In genomic region chr3:8655387-8655835, GRCh38 we compare ENCODE assay signal across 1 cellular context.
TF ChIP-seq lines count a peak whose summit lies in the region.

No MANE protein-coding gene starts in this region.

TF ChIP-seq in HepG2, 621 proteins besides CTCF, POLR2A, EP300 and RAD21 (continued from another document and continues in another):
- TF ChIP-seq KAT7 (CRISPR knock-in tag; IDR thresholded peaks at IDR 0.05; ENCODE audit: borderline replicate concordance) (no peak), GFI1 (CRISPR knock-in tag; IDR thresholded peaks at IDR 0.05; ENCODE audit: borderline replicate concordance) (peak; percentile 56), JUN (CRISPR knock-in tag; IDR thresholded peaks at IDR 0.05) (no peak), EZH2 (conservative IDR thresholded peaks at IDR 0.05; ENCODE audit: low read depth, low read length) (no peak), ZNF737 (CRISPR knock-in tag; IDR thresholded peaks at IDR 0.05; ENCODE audit: borderline replicate concordance) (no peak), SSRP1 (CRISPR knock-in tag; IDR thresholded peaks at IDR 0.05) (no peak), MXI1 (IDR thresholded peaks at IDR 0.05; ENCODE audit: borderline replicate concordance, low read depth, low read length) (peak; percentile 55; the same call in 1 of the 3 replicates), ZNF614 (CRISPR knock-in tag; IDR thresholded peaks at IDR 0.05; ENCODE audit: borderline replicate concordance) (peak; percentile 65; the same call in 1 of the 2 replicates), ZNF841 (CRISPR knock-in tag; IDR thresholded peaks at IDR 0.05; ENCODE audit: borderline replicate concordance) (no peak), PITX1 (CRISPR knock-in tag; IDR thresholded peaks at IDR 0.05) (peak; percentile 83; the same call in 1 of the 2 replicates), ZNF367 (CRISPR knock-in tag; IDR thresholded peaks at IDR 0.05; ENCODE audit: borderline replicate concordance) (no peak), HOXD1 (CRISPR knock-in tag; IDR thresholded peaks at IDR 0.05) (peak; percentile 65), ZBTB26 (CRISPR knock-in tag; IDR thresholded peaks at IDR 0.05; ENCODE audit: borderline replicate concordance) (no peak), FOXP4 (CRISPR knock-in tag; IDR thresholded peaks at IDR 0.05) (peak; percentile 78), ATF3 (CRISPR knock-in tag; IDR thresholded peaks at IDR 0.05) (no peak), SOX13 (IDR thresholded peaks at IDR 0.05) (0 out of 2 replicates have a peak, but pooled peaks have one; percentile 40), SOX13 (CRISPR knock-in tag; conservative IDR thresholded peaks at IDR 0.05 in 1 of 2, IDR thresholded peaks at IDR 0.05 in 1 of 2) (peak in 1 of 2 experiments; percentile 94; a peak in 2 of 4 replicates), TP53 (CRISPR knock-in tag; conservative IDR thresholded peaks at IDR 0.05) (no peak), MTA1 (CRISPR knock-in tag; IDR thresholded peaks at IDR 0.05; ENCODE audit: borderline replicate concordance) (no peak), ZNF740 (CRISPR knock-in tag; IDR thresholded peaks at IDR 0.05) (no peak), TARDBP (CRISPR knock-in tag; IDR thresholded peaks at IDR 0.05) (peak; percentile 21; the same call in 1 of the 2 replicates), ZSCAN5A (CRISPR knock-in tag; IDR thresholded peaks at IDR 0.05; ENCODE audit: borderline replicate concordance) (no peak), ZFP37 (CRISPR knock-in tag; IDR thresholded peaks at IDR 0.05; ENCODE audit: borderline replicate concordance) (no peak), ZC3H13 (CRISPR knock-in tag; IDR thresholded peaks at IDR 0.05) (no peak), ZNF768 (CRISPR knock-in tag; IDR thresholded peaks at IDR 0.05) (no peak), DDIT3 (CRISPR knock-in tag; IDR thresholded peaks at IDR 0.05) (no peak), ZNF75D (CRISPR knock-in tag; IDR thresholded peaks at IDR 0.05; ENCODE audit: borderline replicate concordance) (no peak), GATAD2A (CRISPR knock-in tag; IDR thresholded peaks at IDR 0.05) (peak; percentile 78), KLF15 (CRISPR knock-in tag; IDR thresholded peaks at IDR 0.05; ENCODE audit: borderline replicate concordance) (no peak), ZNF484 (CRISPR knock-in tag; IDR thresholded peaks at IDR 0.05; ENCODE audit: borderline replicate concordance, low read depth) (no peak), HDAC6 (IDR thresholded peaks at IDR 0.05; ENCODE audit: low read depth, low read length) (no peak), ZNF383 (CRISPR knock-in tag; IDR thresholded peaks at IDR 0.05; ENCODE audit: borderline replicate concordance) (no peak), SP5 (CRISPR knock-in tag; IDR thresholded peaks at IDR 0.05; ENCODE audit: borderline replicate concordance, low read depth) (peak; percentile 62; the same call in 1 of the 2 replicates), REXO4 (CRISPR knock-in tag; IDR thresholded peaks at IDR 0.05; ENCODE audit: borderline replicate concordance) (no peak), GATA4 (IDR thresholded peaks at IDR 0.05; ENCODE audit: borderline replicate concordance, low read depth) (peak; percentile 86; the same call in 1 of the 2 replicates), HOXA3 (CRISPR knock-in tag; IDR thresholded peaks at IDR 0.05) (peak; percentile 43; the same call in 1 of the 2 replicates), ZNF33B (CRISPR knock-in tag; IDR thresholded peaks at IDR 0.05) (no peak), FLYWCH1 (CRISPR knock-in tag; IDR thresholded peaks at IDR 0.05) (no peak), NR2F2 (IDR thresholded peaks at IDR 0.05; ENCODE audit: borderline replicate concordance, low read depth) (peak; percentile 65; the same call in 1 of the 2 replicates), ZNF260 (CRISPR knock-in tag; IDR thresholded peaks at IDR 0.05; ENCODE audit: borderline replicate concordance, low read depth) (no peak), ZNF597 (CRISPR knock-in tag; IDR thresholded peaks at IDR 0.05) (no peak), MED1 (CRISPR knock-in tag; IDR thresholded peaks at IDR 0.05) (peak; percentile 79), ZBTB42 (CRISPR knock-in tag; IDR thresholded peaks at IDR 0.05) (no peak), ZFY (CRISPR knock-in tag; IDR thresholded peaks at IDR 0.05) (no peak), ZNF619 (CRISPR knock-in tag; IDR thresholded peaks at IDR 0.05) (no peak), ZNF570 (CRISPR knock-in tag; IDR thresholded peaks at IDR 0.05; ENCODE audit: borderline replicate concordance) (no peak), PBX2 (CRISPR knock-in tag; IDR thresholded peaks at IDR 0.05) (peak; percentile 70), HDAC2 (CRISPR knock-in tag; IDR thresholded peaks at IDR 0.05) (peak; percentile 86), ZNF432 (CRISPR knock-in tag; IDR thresholded peaks at IDR 0.05; ENCODE audit: borderline replicate concordance) (no peak), JUND (CRISPR knock-in tag; IDR thresholded peaks at IDR 0.05) (no peak), ZNF563 (CRISPR knock-in tag; IDR thresholded peaks at IDR 0.05) (no peak), ZNF503 (CRISPR knock-in tag; IDR thresholded peaks at IDR 0.05) (peak; percentile 47; the same call in 1 of the 2 replicates), ZMYM3 (CRISPR knock-in tag; IDR thresholded peaks at IDR 0.05) (peak; percentile 53; the same call in 1 of the 2 replicates), MLX (CRISPR knock-in tag; IDR thresholded peaks at IDR 0.05) (0 out of 2 replicates have a peak, but pooled peaks have one; percentile 26), TBX3 (IDR thresholded peaks at IDR 0.05; ENCODE audit: borderline replicate concordance) (peak; percentile 71), ZFYVE20 (CRISPR knock-in tag; IDR thresholded peaks at IDR 0.05; ENCODE audit: borderline replicate concordance, low read depth) (no peak), ISL2 (CRISPR knock-in tag; IDR thresholded peaks at IDR 0.05) (peak; percentile 91), NR2F6 (IDR thresholded peaks at IDR 0.05) (peak; percentile 67; the same call in 1 of the 2 replicates), NR2F6 (CRISPR knock-in tag; IDR thresholded peaks at IDR 0.05) (peak; percentile 64), DPF2 (CRISPR knock-in tag; IDR thresholded peaks at IDR 0.05; ENCODE audit: borderline replicate concordance, low read depth) (0 out of 2 replicates have a peak, but pooled peaks have one; percentile 61), PCBP2 (optimal IDR thresholded peaks at IDR 0.05; ENCODE audit: low read depth, low read length, poor library complexity, severe bottlenecking) (no peak), ZNF382 (CRISPR knock-in tag; IDR thresholded peaks at IDR 0.05; ENCODE audit: borderline replicate concordance) (no peak), SAP130 (CRISPR knock-in tag; IDR thresholded peaks at IDR 0.05; ENCODE audit: low read depth) (peak; percentile 66), ARID3A (IDR thresholded peaks at IDR 0.05; ENCODE audit: low read depth, low read length) (peak; percentile 73), ZNF776 (CRISPR knock-in tag; IDR thresholded peaks at IDR 0.05) (no peak), TGIF2 (CRISPR knock-in tag; IDR thresholded peaks at IDR 0.05) (0 out of 2 replicates have a peak, but pooled peaks have one; percentile 39)
